ENCODE assay signal across 17 cellular contexts in the genomic region with DNA sequence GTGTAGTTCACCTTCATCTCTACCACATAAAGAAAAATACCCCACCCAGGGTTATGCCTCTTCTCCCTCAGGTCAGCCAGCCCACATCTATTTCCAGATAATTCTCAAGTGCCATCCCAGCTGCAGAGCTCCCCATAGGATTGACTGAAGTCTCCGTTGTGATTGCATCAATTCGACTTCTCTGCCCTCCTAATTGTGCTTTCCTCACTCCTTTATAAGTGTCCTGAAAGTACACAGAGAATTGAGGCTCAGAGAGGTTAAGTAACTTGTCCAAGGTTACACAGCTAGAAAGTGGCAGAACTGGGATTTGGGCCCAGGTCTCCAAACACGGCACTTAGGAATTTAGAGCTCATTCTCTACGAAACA. TPM values are rescaled to one million over a fixed set of nuclear protein-coding genes. Genes with fewer than 3 reads are reported as not detected.
DNase-seq lines count a peak whose midpoint lies in the region; ATAC-seq, FAIRE-seq and TF ChIP-seq lines count a peak whose summit lies in the region.
"Had no signal": no experiment of that assay in that cellular context is flagged by ENCODE, and none has a peak within 500 bp of the region (broad histone marks: within the 10 kb centered on the region; RNA-seq: fewer than 3 reads in every experiment).

No MANE protein-coding gene starts in this region.

- no TSS peak for BruUV-seq in K562 (replicated peaks; lab: Mats Ljungman, UMichigan)

- H3K9me3 ChIP-seq in DND-41 (ENCODE audit: insufficient read depth, low read length, severe bottlenecking) (no peaks in the 10 kb centered on the region), Loucy (ENCODE audit: insufficient read depth, low read depth, low read length) (no peaks in the 10 kb centered on the region), K562 (replicated peaks; ENCODE audit: control insufficient read depth, insufficient read depth, low read depth, low read length) (no peaks in the 10 kb centered on the region)
- H3K9me3 ChIP-seq: BE2C, MG63 had no signal

- CTCF ChIA-PET in K562 (lab: Yijun Ruan, JAX; ENCODE audit: low intra/inter-chr PET ratio) = interaction anchor here (0.7 kb wide), 1 partner anchor 13 kb away, joined by 3 read pairs; no protein-coding TSS in a partner anchor

- no peak overlapping the region for H3K4me3 ChIP-seq in DND-41 (ENCODE audit: low read depth in 1 of 2, low read length in 2 of 2)
- peak overlapping the region; percentile 66 for H3K4me3 ChIP-seq in Loucy (ENCODE audit: low read length, poor library complexity, severe bottlenecking)
- no peak overlapping the region for H3K4me3 ChIP-seq in K562
- H3K4me3 ChIP-seq: MG63 had no signal

- H4K20me1 ChIP-seq in DND-41 (ENCODE audit: insufficient read depth, low read length) (no peaks in the 10 kb centered on the region), Loucy (ENCODE audit: insufficient read depth, low read length, poor library complexity, severe bottlenecking) (no peaks in the 10 kb centered on the region), K562 (replicated peaks; ENCODE audit: control insufficient read depth, insufficient read depth, low read length) (no peaks in the 10 kb centered on the region)

- TF ChIP-seq POLR2A in K562 (conservative IDR thresholded peaks at IDR 0.05) = no peak

- TF ChIP-seq CTCF in DND-41 (IDR thresholded peaks at IDR 0.05; ENCODE audit: borderline replicate concordance, extremely low read depth, low read length, poor library complexity, severe bottlenecking) (no peak), Loucy (conservative IDR thresholded peaks at IDR 0.05; ENCODE audit: low read length) (no peak), K562 (IDR thresholded peaks at IDR 0.05 in 2 of 3, conservative IDR thresholded peaks at IDR 0.05 in 1 of 3; ENCODE audit: insufficient read depth in 2 of 3, low read depth in 1 of 3, low read length in 3 of 3) (no peak)

- no peaks in the 10 kb centered on the region for H3K79me2 ChIP-seq in DND-41 (ENCODE audit: insufficient read depth, low read length)
- peaks cover 18% of the 10 kb centered on the region; the same call in 1 of the 2 replicates for H3K79me2 ChIP-seq in Loucy (ENCODE audit: insufficient read depth, low read length)
- H3K79me2 ChIP-seq in K562 (ENCODE audit: control insufficient read depth, insufficient read depth, low read length) = no peaks in the 10 kb centered on the region

- H3K4me1 ChIP-seq in DND-41 (ENCODE audit: insufficient read depth, low read length) (peaks cover 7% of the 10 kb centered on the region), Loucy (ENCODE audit: insufficient read depth, low read length, poor library complexity, severe bottlenecking) (peaks cover 18% of the 10 kb centered on the region), K562 (replicated peaks in 1 of 2; ENCODE audit: control insufficient read depth in 2 of 2, insufficient read depth in 2 of 2, low read length in 2 of 2) (peaks cover 4 to 7% of the 10 kb centered on the region in 2 experiments; a peak in 4 of 5 replicates)
- H3K4me1 ChIP-seq: BE2C had no signal

- H3K4me2 ChIP-seq in DND-41 (ENCODE audit: insufficient read depth, low read length) (peak overlapping the region; percentile 45), Loucy (ENCODE audit: low read depth, low read length, poor library complexity, severe bottlenecking) (peak overlapping the region; percentile 68), K562 (ENCODE audit: insufficient read depth, low read length) (peak overlapping the region; percentile 50)

- FAIRE-seq in K562 (lab: Jason Lieb, UNC) (no peak), urothelium cell line (lab: Jason Lieb, UNC) (peak; percentile 32)
- FAIRE-seq: GM12891 had no signal

- DNase-seq in DND-41 (no peak), K562 (ENCODE audit: extremely low read depth in 1 of 4, low spot score in 3 of 4) (no peak), urothelium cell line (ENCODE audit: low spot score) (no peak), midbrain (lab: John Stamatoyannopoulos, UW) (no peak), NOMO-1 treated with DMSO at 0.1 percent for 48 hours (lab: John Stamatoyannopoulos, UW; ENCODE audit: unreplicated experiment) (no peak)
- DNase-seq: BE2C; CD4-positive, alpha-beta T cell; COR-L47; DMS 273 treated with DMSO at 0.1 percent for 48 hours; DMS79 treated with DMSO at 0.1 percent for 48 hours; MG63; NCI-H1048; NCI-H226 had no signal

- WGBS in K562 (ENCODE audit: insufficient coverage, low coverage, missing lambda C conversion rate) = 35% methylated on average over 4 of the region's 4 CpGs

- H3K36me3 ChIP-seq in DND-41 (ENCODE audit: insufficient read depth, low read length) (no peaks in the 10 kb centered on the region), Loucy (ENCODE audit: insufficient read depth, low read length) (no peaks in the 10 kb centered on the region), K562 (ENCODE audit: control insufficient read depth, insufficient read depth, low read length) (no peaks in the 10 kb centered on the region)
- H3K36me3 ChIP-seq: BE2C, MG63 had no signal

- in situ Hi-C loops in K562 (cut with MboI) = no loop called here

- H3K9me2 ChIP-seq in Loucy (replicated peaks; ENCODE audit: low read depth, low read length) = no peaks in the 10 kb centered on the region

- TF ChIP-seq RAD21 in K562 (CRISPR knock-in tag; conservative IDR thresholded peaks at IDR 0.05 in 1 of 2, IDR thresholded peaks at IDR 0.05 in 1 of 2) = 0 out of 4 replicates have a peak, but pooled peaks of 1 of the 2 experiments have one; percentile 5

- no peaks in the 10 kb centered on the region for H3K9me1 ChIP-seq in K562 (ENCODE audit: control insufficient read depth, insufficient read depth, low read length)

- peaks cover 11% of the 10 kb centered on the region for H3K27me3 ChIP-seq in DND-41 (ENCODE audit: insufficient read depth, low read length, poor library complexity)
- H3K27me3 ChIP-seq in Loucy (ENCODE audit: insufficient read depth, low read length, poor library complexity, severe bottlenecking) = no peaks in the 10 kb centered on the region
- no peaks in the 10 kb centered on the region for H3K27me3 ChIP-seq in K562 (ENCODE audit: control insufficient read depth in 2 of 2, insufficient read depth in 2 of 2, low read length in 2 of 2)
- H3K27me3 ChIP-seq: BE2C, MG63 had no signal

- TF ChIP-seq EP300 in K562 (IDR thresholded peaks at IDR 0.05; ENCODE audit: low read length) = no peak

- no peak overlapping the region for H3K27ac ChIP-seq in DND-41 (ENCODE audit: low read length)
- H3K27ac ChIP-seq in K562 (ENCODE audit: extremely low read depth, low read depth, low read length) = no peak overlapping the region

- 0 out of 2 replicates have a peak, but pooled peaks cover 8% of the 10 kb centered on the region for H3F3A ChIP-seq in Loucy (ENCODE audit: low read depth)

- H2AFZ ChIP-seq in DND-41 (ENCODE audit: low read depth, low read length) = no peak overlapping the region
- peak overlapping the region; percentile 58; the same call in 1 of the 2 replicates for H2AFZ ChIP-seq in Loucy (ENCODE audit: low read length)
- peak overlapping the region; percentile 71 for H2AFZ ChIP-seq in K562 (ENCODE audit: low read depth, low read length)

- intact Hi-C loops in K562 (cut with micrococcal nuclease) = no loop called here

- H3K9ac ChIP-seq in DND-41 (ENCODE audit: low read depth, low read length) = no peak overlapping the region
- peak overlapping the region; percentile 41 for H3K9ac ChIP-seq in Loucy (ENCODE audit: low read depth, low read length, poor library complexity, severe bottlenecking)
- H3K9ac ChIP-seq in K562 (ENCODE audit: insufficient read depth in 1 of 2, low read depth in 2 of 2, low read length in 2 of 2) = peak overlapping the region in 1 of 2 experiments; percentile 70; a peak in 1 of 4 replicates

- no peak for ATAC-seq in DND-41 (ENCODE audit: insufficient read depth, low read depth)
- ATAC-seq in K562 = no peak; the same call in 1 of the 3 replicates
- no peak for ATAC-seq in HG03280 (IDR thresholded peaks at IDR 0.05; ENCODE audit: unreplicated experiment)
- ATAC-seq: Right ventricle myocardium inferior had no signal

- POLR2A ChIA-PET in K562 (lab: Yijun Ruan, JAX) = interaction anchor here (0.6 to 1.5 kb wide), 3 partner anchors 15 to 834 kb away, joined by 3 to 5 read pairs (median 3); a partner anchor contains a TSS

TF ChIP-seq in K562, 482 proteins besides CTCF, POLR2A, EP300 and RAD21 (continues in another document):
- no peak for TF ChIP-seq MECOM (CRISPR knock-in tag; IDR thresholded peaks at IDR 0.05)
- no peak for TF ChIP-seq SMAD2 (IDR thresholded peaks at IDR 0.05; ENCODE audit: low read depth, low read length)
- no peak for TF ChIP-seq SPI1 (IDR thresholded peaks at IDR 0.05; ENCODE audit: borderline replicate concordance, low read depth, low read length)
- peak; percentile 19; the same call in 1 of the 2 replicates for TF ChIP-seq CXXC5 (CRISPR knock-in tag; IDR thresholded peaks at IDR 0.05)
- no peak for TF ChIP-seq CEBPG (CRISPR knock-in tag; IDR thresholded peaks at IDR 0.05)
- peak; percentile 63 to 78 for TF ChIP-seq CEBPG (tag; conservative IDR thresholded peaks at IDR 0.05 in 1 of 2, IDR thresholded peaks at IDR 0.05 in 1 of 2)

RNA-seq across cellular contexts. Expression of a gene that starts 15.0 kb away (rescaled TPM):
- 0.05 TPM in 1 of 2 replicates, not detected in the other for total RNA-seq in K562 (2011; cell fraction: chromatin; rRNA removed; ENCODE audit: low replicate concordance)
- 0.17 TPM in 1 of 2 replicates, not detected in the other for total RNA-seq in K562 (2011; cell fraction: nucleolus; rRNA removed)
- not detected in 2 replicates for total RNA-seq in K562 (2011; cell fraction: nucleoplasm; rRNA removed)
- total RNA-seq in K562 (2014; rRNA removed) (under 0.01 and 0.08 TPM in 2 replicates), K562 (2014; rRNA removed; fragmentation: Illumina TruSeq; extraction: Trizol) (0.04 TPM in 1 of 2 replicates, not detected in the other), K562 (2015; rRNA removed; fragmentation: Illumina TruSeq; extraction: Trizol) (0.04 TPM in 2 replicates), K562 (2021) (0.07 and 0.22 TPM in 2 replicates)
- polyA plus RNA-seq in K562 (2011; rRNA removed) (0.01 TPM in 1 of 2 replicates, not detected in the other), K562 (2014; fragmentation: Illumina TruSeq; extraction: Trizol) (0.03 TPM in 1 of 2 replicates, not detected in the other), K562 (2014; fragmentation: Nextera tagmentation; extraction: Ambion mirVana) (not detected), K562 (2014; rRNA removed) (0.03 TPM in 1 of 2 replicates, not detected in the other)
- 0.03 and 0.04 TPM in 2 replicates for polyA plus RNA-seq in K562 (2011; cell fraction: cytosol; rRNA removed)
- polyA plus RNA-seq in K562 (2011; cell fraction: nucleus; rRNA removed) = 0.03 and 0.06 TPM in 2 replicates
- 0.07 and 0.26 TPM in 2 replicates for polyA plus RNA-seq in K562 (2012)
- polyA minus RNA-seq in K562 (2011; rRNA and poly(A)+ RNA removed) = 0.11 and 0.12 TPM in 2 replicates
- not detected in 2 replicates for polyA minus RNA-seq in K562 (2011; cell fraction: cytosol; rRNA and poly(A)+ RNA removed)
- polyA minus RNA-seq in K562 (2011; cell fraction: nucleus; rRNA and poly(A)+ RNA removed) = under 0.01 and 0.13 TPM in 2 replicates
